ENCODE assay signal across 14 cellular contexts in genomic region chr20:39853664-39854063, GRCh38.
DNase-seq lines count a peak whose midpoint lies in the region; ATAC-seq and TF ChIP-seq lines count a peak whose summit lies in the region.
"Had no signal": no experiment of that assay in that cellular context is flagged by ENCODE, and none has a peak within 500 bp of the region (broad histone marks: within the 10 kb centered on the region; RNA-seq: fewer than 3 reads in every experiment).

No MANE protein-coding gene starts in this region.

- POLR2A ChIA-PET in SK-N-SH (lab: Yijun Ruan, JAX) = no interaction called here
- POLR2A ChIA-PET in naive thymus-derived CD8-positive, alpha-beta T cell (lab: Charles Lee) = no interaction called here

- H3K4me3 ChIP-seq in SK-N-SH (ENCODE audit: low read depth in 2 of 2, low read length in 1 of 2) = no peak overlapping the region
- no peak overlapping the region for H3K4me3 ChIP-seq in HUES48 (ENCODE audit: low read depth, low read length)
- no peak overlapping the region for H3K4me3 ChIP-seq in fibroblast of the aortic adventitia (ENCODE audit: low read depth, low read length)
- H3K4me3 ChIP-seq in BE2C (ENCODE audit: low read depth, low read length) = no peak overlapping the region
- H3K4me3 ChIP-seq: A549 had no signal

- H3K36me3 ChIP-seq in SK-N-SH (replicated peaks in 1 of 2; ENCODE audit: control insufficient read depth in 1 of 2, insufficient read depth in 2 of 2, low read length in 1 of 2) (no peaks in the 10 kb centered on the region), HUES48 (ENCODE audit: control insufficient read depth, insufficient read depth, low read length) (no peaks in the 10 kb centered on the region), BE2C (no peaks in the 10 kb centered on the region)

- H3K4me3 Mint-ChIP-seq in naive thymus-derived CD8-positive, alpha-beta T cell = no peak overlapping the region
- H3K4me3 Mint-ChIP-seq: activated T-helper 17 cell treated with anti-CD3 and anti-CD28 coated beads, Interleukin-2, amount 50 U/mL, for 72 hours; natural killer cell treated with Interleukin-12 subunit alpha and Interleukin-12 subunit beta and Interleukin-15 and Interleukin-18, amount 100 ng/mL, for 72 hours had no signal

- ATAC-seq in SK-N-SH treated with all-trans-retinoic acid at 6 μM for 48 hours = no peak
- ATAC-seq in HG03025 (IDR thresholded peaks at IDR 0.05; ENCODE audit: low FRiP score, unreplicated experiment) = no peak
- no peak for ATAC-seq in naive thymus-derived CD8-positive, alpha-beta T cell
- ATAC-seq: A549; activated T-helper 17 cell treated with anti-CD3 and anti-CD28 coated beads, Interleukin-2, amount 50 U/mL, for 72 hours; foreskin keratinocyte; natural killer cell treated with Interleukin-12 subunit alpha and Interleukin-12 subunit beta and Interleukin-15 and Interleukin-18, amount 100 ng/mL, for 72 hours had no signal

- peak overlapping the region in 1 of 2 experiments; percentile 51; a peak in 2 of 4 replicates for H3K27ac ChIP-seq in SK-N-SH (ENCODE audit: low read depth in 2 of 2, low read length in 1 of 2)
- H3K27ac ChIP-seq in HUES48 (ENCODE audit: low read depth, low read length) = peak overlapping the region; percentile 67
- H3K27ac ChIP-seq: A549, foreskin keratinocyte had no signal

- 0 out of 2 replicates have a peak overlapping the region, but pooled peaks have one; percentile 36 for H2AFZ ChIP-seq in SK-N-SH (ENCODE audit: low read depth)

- no peaks in the 10 kb centered on the region for H3F3A ChIP-seq in SK-N-SH (replicated peaks; ENCODE audit: insufficient read depth)

- no peaks in the 10 kb centered on the region for H4K20me1 ChIP-seq in SK-N-SH (ENCODE audit: insufficient read depth)

- DNase-seq in SK-N-SH (no peak), fibroblast of the aortic adventitia (ENCODE audit: low read depth) (peak; percentile 37), BE2C (no peak), NCI-H82 treated with DMSO at 0.1 percent for 48 hours (lab: John Stamatoyannopoulos, UW; ENCODE audit: unreplicated experiment) (no peak)
- DNase-seq in naive thymus-derived CD8-positive, alpha-beta T cell = no peak
- DNase-seq: NCI-H2227 treated with DMSO at 0.1 percent for 48 hours, T-helper 9 cell had no signal

- CTCF ChIA-PET in SK-N-SH (lab: Yijun Ruan, JAX) = interaction anchor here (0.8 to 3.2 kb wide), 2 partner anchors 9 to 20 kb away, joined by 3 to 17 read pairs; no protein-coding TSS in a partner anchor

- H3K9me3 ChIP-seq in SK-N-SH = no peaks in the 10 kb centered on the region
- H3K9me3 ChIP-seq in HUES48 (ENCODE audit: control insufficient read depth, insufficient read depth, low read length) = no peaks in the 10 kb centered on the region
- H3K9me3 ChIP-seq in BE2C = no peaks in the 10 kb centered on the region
- H3K9me3 ChIP-seq: A549 had no signal

- H3K27ac Mint-ChIP-seq in naive thymus-derived CD8-positive, alpha-beta T cell = no peak overlapping the region
- H3K27ac Mint-ChIP-seq: activated T-helper 17 cell treated with anti-CD3 and anti-CD28 coated beads, Interleukin-2, amount 50 U/mL, for 72 hours; natural killer cell treated with Interleukin-12 subunit alpha and Interleukin-12 subunit beta and Interleukin-15 and Interleukin-18, amount 100 ng/mL, for 72 hours had no signal

- TF ChIP-seq CTCF in SK-N-SH (IDR thresholded peaks at IDR 0.05) (no peak), fibroblast of the aortic adventitia (IDR thresholded peaks at IDR 0.05; ENCODE audit: insufficient read depth, low read length) (no peak), BE2C (IDR thresholded peaks at IDR 0.05; ENCODE audit: low read depth, low read length) (no peak)

- H3K4me1 ChIP-seq in SK-N-SH (ENCODE audit: control insufficient read depth in 1 of 2, insufficient read depth in 2 of 2, low read depth in 1 of 2, low read length in 1 of 2) = peaks cover 28 to 50% of the 10 kb centered on the region in 2 experiments
- peaks cover 16% of the 10 kb centered on the region for H3K4me1 ChIP-seq in HUES48 (ENCODE audit: control insufficient read depth, insufficient read depth, low read length)
- no peaks in the 10 kb centered on the region for H3K4me1 ChIP-seq in BE2C
- H3K4me1 ChIP-seq: A549, foreskin keratinocyte had no signal

- H3K4me2 ChIP-seq in SK-N-SH = peak overlapping the region; percentile 41
- H3K4me2 ChIP-seq: A549 had no signal

- no peaks in the 10 kb centered on the region for H3K4me1 Mint-ChIP-seq in naive thymus-derived CD8-positive, alpha-beta T cell
- H3K4me1 Mint-ChIP-seq: activated T-helper 17 cell treated with anti-CD3 and anti-CD28 coated beads, Interleukin-2, amount 50 U/mL, for 72 hours had no signal

- H3K27me3 ChIP-seq in SK-N-SH (ENCODE audit: insufficient read depth) = no peaks in the 10 kb centered on the region
- no peaks in the 10 kb centered on the region for H3K27me3 ChIP-seq in HUES48 (ENCODE audit: control insufficient read depth, insufficient read depth, low read length)
- no peaks in the 10 kb centered on the region for H3K27me3 ChIP-seq in BE2C
- H3K27me3 ChIP-seq: foreskin keratinocyte had no signal

- peaks cover 0 to 3% (median 0%) of the 10 kb centered on the region in 9 donors for H3K9me3 Mint-ChIP-seq in naive thymus-derived CD8-positive, alpha-beta T cell

- H3K9ac ChIP-seq in SK-N-SH = no peak overlapping the region
- no peak overlapping the region for H3K9ac ChIP-seq in HUES48 (ENCODE audit: low read depth, low read length)

- H3K27me3 Mint-ChIP-seq in naive thymus-derived CD8-positive, alpha-beta T cell = peaks cover 2 to 13% (median 4%) of the 10 kb centered on the region in 5 donors

- TF ChIP-seq EP300 in SK-N-SH (IDR thresholded peaks at IDR 0.05; ENCODE audit: borderline replicate concordance in 1 of 2, low read depth in 1 of 2, low read length in 1 of 2) = no peak

- no peak for TF ChIP-seq RAD21 in SK-N-SH (IDR thresholded peaks at IDR 0.05; ENCODE audit: low read length)

- H3K9me2 ChIP-seq in SK-N-SH = no peaks in the 10 kb centered on the region

- WGBS in SK-N-SH (ENCODE audit: low lambda C conversion rate) = 25% methylated on average over 1 of the region's 1 CpG

- no peaks in the 10 kb centered on the region for H3K79me2 ChIP-seq in SK-N-SH (ENCODE audit: insufficient read depth)

- H3K36me3 Mint-ChIP-seq in naive thymus-derived CD8-positive, alpha-beta T cell = no peaks in the 10 kb centered on the region

TF ChIP-seq in SK-N-SH, 30 proteins besides CTCF, POLR2A, EP300 and RAD21 (continues in another document):
- TF ChIP-seq JUND (IDR thresholded peaks at IDR 0.05) = no peak
- TF ChIP-seq GATA2 (CRISPR knock-in tag; IDR thresholded peaks at IDR 0.05) = no peak
- peak; percentile 10; the same call in 1 of the 2 replicates for TF ChIP-seq FOSL2 (IDR thresholded peaks at IDR 0.05; ENCODE audit: borderline replicate concordance, low read depth)
- TF ChIP-seq TAF1 (IDR thresholded peaks at IDR 0.05; ENCODE audit: borderline replicate concordance, low read depth, low read length) = no peak
- no peak for TF ChIP-seq CHD2 (IDR thresholded peaks at IDR 0.05; ENCODE audit: low read length, partially characterized antibody)
- peak; percentile 46 for TF ChIP-seq TCF12 (IDR thresholded peaks at IDR 0.05)
- no peak for TF ChIP-seq USF2 (IDR thresholded peaks at IDR 0.05; ENCODE audit: borderline replicate concordance, low read depth, low read length)
- no peak for TF ChIP-seq MXI1 (IDR thresholded peaks at IDR 0.05; ENCODE audit: low read depth, low read length)
- no peak for TF ChIP-seq SMC3 (IDR thresholded peaks at IDR 0.05; ENCODE audit: low read depth, low read length)

TF ChIP-seq in SK-N-SH treated with all-trans-retinoic acid at 6 μM for 48 hours, 23 proteins besides CTCF, POLR2A, EP300 and RAD21 (continues in another document):
- TF ChIP-seq TCF4 (CRISPR knock-in tag; IDR thresholded peaks at IDR 0.05; ENCODE audit: borderline replicate concordance) (no peak), GLIS3 (CRISPR knock-in tag; IDR thresholded peaks at IDR 0.05) (no peak), ESRRG (CRISPR knock-in tag; IDR thresholded peaks at IDR 0.05) (no peak), POU6F1 (CRISPR knock-in tag; IDR thresholded peaks at IDR 0.05; ENCODE audit: borderline replicate concordance, low read depth) (no peak), CREB5 (CRISPR knock-in tag; IDR thresholded peaks at IDR 0.05; ENCODE audit: low read depth) (no peak), BACH2 (CRISPR knock-in tag; IDR thresholded peaks at IDR 0.05; ENCODE audit: borderline replicate concordance) (no peak), CSDC2 (CRISPR knock-in tag; IDR thresholded peaks at IDR 0.05) (no peak), ZNF70 (CRISPR knock-in tag; IDR thresholded peaks at IDR 0.05) (no peak)
